Comparison of ENCODE assay signal across 15 cellular contexts in genomic region chr11:117691501-117691900, GRCh38.
"Had no signal": no experiment of that assay in that cellular context is flagged by ENCODE, and none has a peak within 500 bp of the region (broad histone marks: within the 10 kb centered on the region; RNA-seq: fewer than 3 reads in every experiment).

No MANE protein-coding gene starts in this region.

- H3K4me1 Mint-ChIP-seq: activated naive CD4-positive, alpha-beta T cell treated with anti-CD3 and anti-CD28 coated beads, Interleukin-2, amount 50 U/mL, for 24 hours; natural killer cell had no signal

- H3K9me3 ChIP-seq: prostate gland, sigmoid colon had no signal

- H3K27ac Mint-ChIP-seq: activated naive CD4-positive, alpha-beta T cell treated with anti-CD3 and anti-CD28 coated beads, Interleukin-2, amount 50 U/mL, for 24 hours; activated T-helper 2 cell treated with anti-CD3 and anti-CD28 coated beads, Interferon-gamma antibody, Interleukin-2, Interleukin-4, amounts not matched to agents 10 μg/mL and 5 μg/mL and 100 μg/mL, durations not matched to agents 14 hours and 24 hours and 36 hours; endodermal cell; natural killer cell; T-helper 2 cell treated with Interferon-gamma antibody and Interleukin-4, amounts not matched to agents 5 μg/mL and 100 μg/mL, for 36 hours had no signal

- H3K9me3 Mint-ChIP-seq: activated naive CD4-positive, alpha-beta T cell treated with anti-CD3 and anti-CD28 coated beads, Interleukin-2, amount 50 U/mL, for 24 hours; activated T-helper 2 cell treated with anti-CD3 and anti-CD28 coated beads, Interferon-gamma antibody, Interleukin-2, Interleukin-4, amounts not matched to agents 10 μg/mL and 5 μg/mL and 100 μg/mL, durations not matched to agents 14 hours and 24 hours and 36 hours; endodermal cell; natural killer cell; T-helper 2 cell treated with Interferon-gamma antibody and Interleukin-4, amounts not matched to agents 5 μg/mL and 100 μg/mL, for 36 hours had no signal

- H3K27me3 ChIP-seq: brain microvascular endothelial cell, sigmoid colon had no signal

- H3K27ac ChIP-seq: brain microvascular endothelial cell, prostate gland, sigmoid colon had no signal

- H3K4me3 ChIP-seq: prostate gland, sigmoid colon had no signal

- H3K36me3 ChIP-seq: brain microvascular endothelial cell, prostate gland, sigmoid colon had no signal

- DNase-seq: amniotic stem cell; brain microvascular endothelial cell; cerebellar nuclear complex; dermis blood vessel endothelial cell; endodermal cell; erythroblast; natural killer cell; occipital lobe; sigmoid colon; stimulated activated CD4-positive, alpha-beta T cell treated with anti-CD3 and anti-CD28 coated beads, Interleukin-12 subunit alpha, Interleukin-12 subunit beta, amount 100 ng/mL, for 4 hours; stimulated activated naive CD8-positive, alpha-beta T cell treated with anti-CD3 and anti-CD28 coated beads, Interleukin-15, Interleukin-2, amounts not matched to agents 100 U/mL and 50 U/mL, for 24 hours had no signal

- ATAC-seq: natural killer cell; stimulated activated naive CD8-positive, alpha-beta T cell treated with anti-CD3 and anti-CD28 coated beads, Interleukin-15, Interleukin-2, amounts not matched to agents 100 U/mL and 50 U/mL, for 24 hours had no signal

- H3K36me3 Mint-ChIP-seq: activated naive CD4-positive, alpha-beta T cell treated with anti-CD3 and anti-CD28 coated beads, Interleukin-2, amount 50 U/mL, for 24 hours; natural killer cell had no signal

- H3K4me1 ChIP-seq: prostate gland, sigmoid colon had no signal

- H3K27me3 Mint-ChIP-seq: activated naive CD4-positive, alpha-beta T cell treated with anti-CD3 and anti-CD28 coated beads, Interleukin-2, amount 50 U/mL, for 24 hours had no signal

- H3K4me3 Mint-ChIP-seq: activated naive CD4-positive, alpha-beta T cell treated with anti-CD3 and anti-CD28 coated beads, Interleukin-2, amount 50 U/mL, for 24 hours; endodermal cell; natural killer cell; T-helper 2 cell treated with Interferon-gamma antibody and Interleukin-4, amounts not matched to agents 5 μg/mL and 100 μg/mL, for 36 hours had no signal
